31 cellular contexts compared by ENCODE assay signal in the genomic region with DNA sequence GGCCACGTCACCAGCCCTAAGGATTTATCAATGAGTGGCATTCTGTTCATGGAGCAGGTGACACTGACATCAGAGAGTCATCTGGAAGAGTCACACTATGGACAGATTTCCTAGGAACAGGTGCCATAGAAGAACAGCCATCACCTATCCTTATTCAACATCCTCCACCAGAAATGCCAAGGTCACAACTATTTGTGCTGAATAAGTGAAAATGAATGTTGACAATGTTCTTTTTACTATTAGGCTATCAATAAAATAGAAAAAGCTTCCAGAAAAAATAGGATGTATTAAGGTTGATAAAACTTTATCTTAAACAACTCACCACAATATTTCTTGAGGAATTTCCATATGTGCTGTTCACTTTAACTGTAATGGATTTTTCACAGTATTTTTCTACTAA.
"Had no signal": no experiment of that assay in that cellular context is flagged by ENCODE, and none has a peak within 500 bp of the region (broad histone marks: within the 10 kb centered on the region; RNA-seq: fewer than 3 reads in every experiment).

No MANE protein-coding gene starts in this region.

- H3K36me3 ChIP-seq: MG63 had no signal

- H3K9me3 ChIP-seq: MG63 had no signal

- H3K4me3 ChIP-seq: MG63 had no signal

- DNase-seq: MG63, MM.1S, MV-4-11, NCI-H1048, NCI-H1092, NCI-H1092 treated with DMSO at 0.1 percent for 48 hours, NCI-H1105, NCI-H1417 treated with DMSO at 0.1 percent for 48 hours, NCI-H1436, NCI-H1436 treated with DMSO at 0.1 percent for 48 hours, NCI-H146, NCI-H1694, NCI-H1694 treated with DMSO at 0.1 percent for 48 hours, NCI-H187, NCI-H187 treated with DMSO at 0.1 percent for 48 hours, NCI-H1930, NCI-H2029 treated with DMSO at 0.1 percent for 48 hours, NCI-H2081 treated with DMSO at 0.1 percent for 48 hours, NCI-H2107, NCI-H2171, NCI-H2171 treated with DMSO at 0.1 percent for 48 hours, NCI-H2227 treated with DMSO at 0.1 percent for 48 hours, NCI-H226, NCI-H345, NCI-H446, NCI-H446 treated with DMSO at 0.1 percent for 48 hours, NCI-H510A, NCI-H510A treated with DMSO at 0.1 percent for 48 hours, NCI-H524, NCI-H524 treated with DMSO at 0.1 percent for 48 hours, NCI-H526 had no signal

- H3K27me3 ChIP-seq: MG63 had no signal
